In genomic region chr11:69635804-69636511, GRCh38 we compare ENCODE assay signal across 13 cellular contexts. TPM values are rescaled to one million over a fixed set of nuclear protein-coding genes. Genes with fewer than 3 reads are reported as not detected.
DNase-seq lines count a peak whose midpoint lies in the region; ATAC-seq, FAIRE-seq and TF ChIP-seq lines count a peak whose summit lies in the region.
"Had no signal": no experiment of that assay in that cellular context is flagged by ENCODE, and none has a peak within 500 bp of the region (broad histone marks: within the 10 kb centered on the region; RNA-seq: fewer than 3 reads in every experiment).

No MANE protein-coding gene starts in this region.

- peak overlapping the region; percentile 84 for H3K4me3 Mint-ChIP-seq in type B pancreatic cell

- no peaks in the 10 kb centered on the region for H3K79me1 ChIP-seq in H1 (ENCODE audit: low read depth, low read length)

- H2BK12ac ChIP-seq in H1 (ENCODE audit: low read depth, low read length), result peak overlapping the region; percentile 40

- no peaks in the 10 kb centered on the region for H3K79me2 ChIP-seq in H1 (ENCODE audit: control insufficient read depth in 1 of 2, insufficient read depth in 2 of 2, low read length in 2 of 2)

- H4K20me1 ChIP-seq in H1 (replicated peaks in 1 of 2; ENCODE audit: control insufficient read depth in 1 of 2, insufficient read depth in 2 of 2, low read length in 2 of 2), result no peaks in the 10 kb centered on the region

- no peaks in the 10 kb centered on the region for H3K36me3 ChIP-seq in heart right ventricle
- H3K36me3 ChIP-seq in H1 (ENCODE audit: control insufficient read depth in 2 of 4, insufficient read depth in 4 of 4, low read length in 3 of 4), result no peaks in the 10 kb centered on the region
- no peaks in the 10 kb centered on the region for H3K36me3 ChIP-seq in muscle layer of colon (ENCODE audit: insufficient read depth, low read length)
- H3K36me3 ChIP-seq: BE2C had no signal

- peak overlapping the region; percentile 6 for H2BK15ac ChIP-seq in H1 (ENCODE audit: low read length)

- H3K4me2 ChIP-seq in H1 (ENCODE audit: insufficient read depth in 1 of 2, low read depth in 2 of 2, low read length in 2 of 2), result peak overlapping the region; percentile 80 to 92

- H3K9me3 ChIP-seq in heart right ventricle (no peaks in the 10 kb centered on the region), H1 (ENCODE audit: insufficient read depth in 2 of 2, low read depth in 1 of 2, low read length in 1 of 2) (no peaks in the 10 kb centered on the region), muscle layer of colon (ENCODE audit: low read length) (no peaks in the 10 kb centered on the region)
- H3K9me3 ChIP-seq: BE2C had no signal

- peak overlapping the region; percentile 87; the same call in 1 of the 2 replicates for H2AFZ ChIP-seq in H1 (ENCODE audit: low read length)

- H3K27me3 Mint-ChIP-seq in type B pancreatic cell, result peaks cover 11% of the 10 kb centered on the region

- 0 out of 2 replicates have a peak overlapping the region, but pooled peaks have one; percentile 9 for H4K8ac ChIP-seq in H1 (ENCODE audit: extremely low read depth, insufficient read depth, low read length)

- FAIRE-seq in H1 (lab: Jason Lieb, UNC), result no peak

- H3K23me2 ChIP-seq in H1 (ENCODE audit: low read depth, low read length), result peaks cover 24% of the 10 kb centered on the region

- DNase-seq in heart right ventricle, result no peak
- DNase-seq in Right ventricle myocardium superior, result no peak
- no peak for DNase-seq in H1 (ENCODE audit: low read depth in 1 of 2, low spot score in 2 of 2)
- no peak for DNase-seq in type B pancreatic cell (ENCODE audit: extremely low spot score, unreplicated experiment)
- DNase-seq in NCI-H146 (lab: John Stamatoyannopoulos, UW), result no peak
- DNase-seq in Ammon's horn (ENCODE audit: low spot score), result no peak
- DNase-seq: activated CD4-positive, alpha-beta T cell treated with anti-CD3 and anti-CD28 coated beads, Interleukin-2, amount 50 U/mL, for 4 hours; BE2C; NCI-H1436; SHP77 treated with DMSO at 0.1 percent for 48 hours; stimulated activated CD4-positive, alpha-beta T cell treated with anti-CD3 and anti-CD28 coated beads, Interleukin-4, amount 100 ng/mL, for 4 hours had no signal

- no peak overlapping the region; the same call in 1 of the 2 replicates for H2AK5ac ChIP-seq in H1 (ENCODE audit: low read depth, low read length)

- POLR2A ChIA-PET in H1 (lab: Charles Lee; ENCODE audit: partially characterized antibody), result interaction anchor here (0.6 to 13.2 kb wide), 8 partner anchors 14 to 309 kb away, joined by 3 to 197 read pairs (median 4); no protein-coding TSS in a partner anchor

- H3K36me3 Mint-ChIP-seq in type B pancreatic cell, result peaks cover 2% of the 10 kb centered on the region

- TF ChIP-seq RAD21 in H1 (IDR thresholded peaks at IDR 0.05 in 1 of 2, conservative IDR thresholded peaks at IDR 0.05 in 1 of 2; ENCODE audit: low read depth in 2 of 2, low read length in 2 of 2), result no peak

- TF ChIP-seq CTCF in heart right ventricle (IDR thresholded peaks at IDR 0.05), result no peak
- TF ChIP-seq CTCF in H1 (IDR thresholded peaks at IDR 0.05; ENCODE audit: control extremely low read depth in 1 of 3, insufficient read depth in 1 of 3, low read depth in 1 of 3, low read length in 3 of 3), result no peak
- TF ChIP-seq CTCF in type B pancreatic cell (conservative IDR thresholded peaks at IDR 0.05), result no peak

- ATAC-seq in heart right ventricle (peak in 1 of 8 donors; percentile 1), Right ventricle myocardium superior (ENCODE audit: poor library complexity) (no peak), HG03432 (IDR thresholded peaks at IDR 0.05; ENCODE audit: unreplicated experiment) (no peak)

- peak overlapping the region in 9 of 10 donors; percentile 44 to 99 (median 81) for H3K4me3 ChIP-seq in heart right ventricle
- peak overlapping the region; percentile 2 to 97 (median 46); a peak in 6 of 8 replicates for H3K4me3 ChIP-seq in H1 (ENCODE audit: extremely low read depth in 1 of 4, insufficient read depth in 2 of 4, low read depth in 3 of 4, low read length in 4 of 4)
- H3K4me3 ChIP-seq in muscle layer of colon (ENCODE audit: low read depth in 1 of 2, low read length in 2 of 2), result peak overlapping the region; percentile 31 to 48

- H3K56ac ChIP-seq in H1 (replicated peaks; ENCODE audit: insufficient read length, low read depth, low read length), result no peak overlapping the region

- no peak for TF ChIP-seq POLR2A in H1 (IDR thresholded peaks at IDR 0.05; ENCODE audit: control extremely low read depth in 1 of 2, low read depth in 2 of 2, low read length in 2 of 2)

- no peak overlapping the region for H3K4ac ChIP-seq in H1 (replicated peaks; ENCODE audit: insufficient read length, low read depth, low read length)

- peak overlapping the region; percentile 84; the same call in 1 of the 2 replicates for H2BK5ac ChIP-seq in H1 (ENCODE audit: low read depth, low read length)

- no peak overlapping the region for H4K5ac ChIP-seq in H1 (ENCODE audit: insufficient read length, low read depth, low read length)

- no peak overlapping the region for H3K14ac ChIP-seq in H1 (ENCODE audit: insufficient read length)

- H3K4me1 Mint-ChIP-seq in type B pancreatic cell (ENCODE audit: unreplicated experiment), result peaks cover 13% of the 10 kb centered on the region

- no peak overlapping the region for H3K23ac ChIP-seq in H1 (ENCODE audit: insufficient read length)

- H3K18ac ChIP-seq in H1 (ENCODE audit: extremely low read depth, low read length), result peak overlapping the region; percentile 33

- CTCF ChIA-PET in H1 (lab: Charles Lee; ENCODE audit: partially characterized antibody), result interaction anchor here (0.6 kb wide), 2 partner anchors 193 to 349 kb away, joined by 3 read pairs; no protein-coding TSS in a partner anchor

- 10 to 16% methylated on average over 17 of the region's 17 CpGs for WGBS in heart right ventricle, 2 donors
- 24% methylated on average over 17 of the region's 17 CpGs; no CpG with 5 or more reads in 1 of the 2 experiments for WGBS in H1 (ENCODE audit: extremely low coverage in 1 of 2, insufficient coverage in 1 of 2, insufficient read length in 1 of 2, insufficient replicate concordance in 2 of 2, low coverage in 1 of 2, low lambda C conversion rate in 2 of 2, missing lambda C conversion rate in 1 of 2), 2 experiments

- H4K91ac ChIP-seq in H1 (replicated peaks; ENCODE audit: insufficient read length, low read length), result no peak overlapping the region

- 0 out of 2 replicates have a peak overlapping the region, but pooled peaks have one; percentile 61 for H2BK20ac ChIP-seq in H1 (ENCODE audit: low read length)

- H3K27ac ChIP-seq in heart right ventricle (peak overlapping the region in 7 of 10 donors; percentile 54 to 95 (median 75)), H1 (ENCODE audit: low read depth, low read length) (no peak overlapping the region), muscle layer of colon (ENCODE audit: low read depth, low read length) (no peak overlapping the region)

- no peaks in the 10 kb centered on the region for H3K9me3 Mint-ChIP-seq in type B pancreatic cell

- H3K27me3 ChIP-seq in heart right ventricle (peaks cover 0 to 65% (median 14%) of the 10 kb centered on the region in 7 donors), H1 (replicated peaks in 1 of 4; ENCODE audit: control insufficient read depth in 3 of 4, extremely low read depth in 1 of 4, insufficient read depth in 3 of 4, low read length in 3 of 4) (peaks cover 0 to 34% (median 22%) of the 10 kb centered on the region in 4 experiments; a peak in 5 of 7 replicates), muscle layer of colon (ENCODE audit: control insufficient read depth in 1 of 2, insufficient read depth in 2 of 2, low read length in 2 of 2) (peaks cover 39 to 75% of the 10 kb centered on the region in 2 donors)
- H3K27me3 ChIP-seq: BE2C had no signal

- H3K27ac Mint-ChIP-seq in type B pancreatic cell, result peak overlapping the region; percentile 89

- H3K9ac ChIP-seq in H1 (replicated peaks in 1 of 4; ENCODE audit: extremely low read depth in 1 of 4, low read depth in 3 of 4, low read length in 3 of 4) (peak overlapping the region in 1 of 4 experiments; percentile 16; a peak in 1 of 7 replicates), muscle layer of colon (ENCODE audit: low read length) (no peak overlapping the region)

- intact Hi-C loops in heart right ventricle (cut with DNase I), result loop anchor here in 5 of 10 donors (5.0 to 10.0 kb wide), 4 partner anchors 139 to 194 kb away; no protein-coding TSS in a partner anchor
- intact Hi-C loops in Right ventricle myocardium superior (cut with DNase I), result loop anchor here (5.0 to 10.0 kb wide), 2 partner anchors 154 to 191 kb away; partner anchors contain the start of gene LINC01488

- no peak overlapping the region for H2BK120ac ChIP-seq in H1 (replicated peaks; ENCODE audit: low read depth, low read length)

- peaks cover 0 to 65% (median 52%) of the 10 kb centered on the region in 9 donors for H3K4me1 ChIP-seq in heart right ventricle
- peaks cover 4 to 17% (median 10%) of the 10 kb centered on the region in 4 experiments for H3K4me1 ChIP-seq in H1 (replicated peaks in 1 of 4; ENCODE audit: control insufficient read depth in 3 of 4, insufficient read depth in 4 of 4, low read length in 3 of 4)
- H3K4me1 ChIP-seq in muscle layer of colon (ENCODE audit: insufficient read depth, low read length), result peaks cover 25% of the 10 kb centered on the region

- TF ChIP-seq EP300 in H1 (IDR thresholded peaks at IDR 0.05; ENCODE audit: borderline replicate concordance in 1 of 2, low read depth in 2 of 2, low read length in 2 of 2), result no peak

RNA-seq across cellular contexts. Expression of gene CCND1, which starts 5.0 kb away (rescaled TPM):
- 100 to 1,000 TPM in 9 of 10 donors, 10 to 100 TPM in 1; 88.8 to 292 (median 189) TPM for total RNA-seq in heart right ventricle
- 10 to 100 TPM; 11.4 to 30.4 TPM for polyA plus RNA-seq in heart right ventricle
- 136 TPM for total RNA-seq in Right ventricle myocardium superior
- 170 and 172 TPM in 2 replicates for total RNA-seq in H1 (2021; fragmentation: NEBNext Ultra II Directional; extraction: Animal tissue kit (Norgen Biotek cat#: 25700))
- polyA plus RNA-seq in H1 (2011; rRNA removed), result 64.5 and 156 TPM in 2 replicates
- 94.6 TPM for polyA plus RNA-seq in H1 (2011; cell fraction: cytosol; rRNA removed)
- 177 TPM for polyA plus RNA-seq in H1 (2011; cell fraction: nucleus; rRNA removed)
- polyA plus RNA-seq in H1 (2012, experiment 1 of 2), result 76.2 to 117 TPM (median 80.8 TPM) in 4 replicates
- 26.6 TPM for polyA plus RNA-seq in H1 (2012, experiment 2 of 2)
- 53.6 TPM for polyA plus RNA-seq in H1 (2013, experiment 1 of 2)
- 50.3 TPM for polyA plus RNA-seq in H1 (2013, experiment 2 of 2)
- polyA minus RNA-seq in H1 (2011; rRNA and poly(A)+ RNA removed), result 93.0 and 124 TPM in 2 replicates
- polyA minus RNA-seq in H1 (2011; cell fraction: cytosol; rRNA and poly(A)+ RNA removed), result 168 TPM
- 217 TPM for polyA minus RNA-seq in H1 (2011; cell fraction: nucleus; rRNA and poly(A)+ RNA removed)
- total RNA-seq in type B pancreatic cell (ENCODE audit: low replicate concordance), result 299 and 439 TPM in 2 replicates

RNA-seq across cellular contexts. Expression of gene LTO1, which starts 39.2 kb away (rescaled TPM):
- total RNA-seq in heart right ventricle, result 1 to 10 TPM; 7.0 to 9.7 (median 8.1) TPM
- polyA plus RNA-seq in heart right ventricle, result 10 to 100 TPM; 10.9 to 22.6 TPM
- total RNA-seq in Right ventricle myocardium superior, result 7.3 TPM
- total RNA-seq in H1 (2021; fragmentation: NEBNext Ultra II Directional; extraction: Animal tissue kit (Norgen Biotek cat#: 25700)), result 21.0 and 21.3 TPM in 2 replicates
- 15.4 and 25.5 TPM in 2 replicates for polyA plus RNA-seq in H1 (2011; rRNA removed)
- polyA plus RNA-seq in H1 (2011; cell fraction: cytosol; rRNA removed), result 23.2 TPM
- polyA plus RNA-seq in H1 (2011; cell fraction: nucleus; rRNA removed), result 27.7 TPM
- 14.4 to 21.4 TPM (median 16.7 TPM) in 4 replicates for polyA plus RNA-seq in H1 (2012, experiment 1 of 2)
- 8.5 TPM for polyA plus RNA-seq in H1 (2012, experiment 2 of 2)
- 13.6 TPM for polyA plus RNA-seq in H1 (2013, experiment 1 of 2)
- 12.2 TPM for polyA plus RNA-seq in H1 (2013, experiment 2 of 2)
- polyA minus RNA-seq in H1 (2011; rRNA and poly(A)+ RNA removed), result 7.5 and 11.1 TPM in 2 replicates
- 5.7 TPM for polyA minus RNA-seq in H1 (2011; cell fraction: cytosol; rRNA and poly(A)+ RNA removed)
- 18.6 TPM for polyA minus RNA-seq in H1 (2011; cell fraction: nucleus; rRNA and poly(A)+ RNA removed)
- 21.5 and 24.6 TPM in 2 replicates for total RNA-seq in type B pancreatic cell (ENCODE audit: low replicate concordance)

Comparison
In these comparisons a context has a peak if more than half of its experiments do, and no peak if none do; other contexts are left out.
1. H3K27ac ChIP-seq: peak in heart right ventricle (7 of 10); none in H1 (single experiment) and muscle layer of colon (single experiment).
2. Peak in every context shown above with its lines, with median percentiles within 50 percentile points of each other: H3K4me3 ChIP-seq.